1 cellular context compared by ENCODE assay signal in genomic region chr20:45863543-45864470, GRCh38.
TF ChIP-seq lines count a peak whose summit lies in the region.

No MANE protein-coding gene starts in this region.

TF ChIP-seq in HepG2, 621 proteins besides CTCF, POLR2A, EP300 and RAD21 (continued from another document and continues in another):
- no peak for TF ChIP-seq ZBTB40 (IDR thresholded peaks at IDR 0.05)
- TF ChIP-seq ZBTB40 (CRISPR knock-in tag; IDR thresholded peaks at IDR 0.05) = no peak
- TF ChIP-seq TFAP4 (IDR thresholded peaks at IDR 0.05; ENCODE audit: borderline replicate concordance, low read depth) = no peak
- TF ChIP-seq ZNF3 (CRISPR knock-in tag; IDR thresholded peaks at IDR 0.05) = peak; percentile 97
- TF ChIP-seq ZNF691 (CRISPR knock-in tag; IDR thresholded peaks at IDR 0.05; ENCODE audit: borderline replicate concordance, low read depth) = no peak
- peak; percentile 82 for TF ChIP-seq TEAD3 (CRISPR knock-in tag; optimal IDR thresholded peaks at IDR 0.05; ENCODE audit: borderline replicate concordance)
- no peak; the same call in 1 of the 2 replicates for TF ChIP-seq ZNF782 (CRISPR knock-in tag; IDR thresholded peaks at IDR 0.05; ENCODE audit: borderline replicate concordance)
- no peak for TF ChIP-seq HNRNPH1 (optimal IDR thresholded peaks at IDR 0.05; ENCODE audit: low read depth, low read length)
- no peak for TF ChIP-seq HMGXB4 (CRISPR knock-in tag; IDR thresholded peaks at IDR 0.05; ENCODE audit: borderline replicate concordance in 1 of 2, low read depth in 1 of 2)
- TF ChIP-seq GATAD2A (CRISPR knock-in tag; IDR thresholded peaks at IDR 0.05) = peak; percentile 79
- no peak for TF ChIP-seq MYC (CRISPR knock-in tag; IDR thresholded peaks at IDR 0.05; ENCODE audit: borderline replicate concordance)
- TF ChIP-seq, protein P1, sequence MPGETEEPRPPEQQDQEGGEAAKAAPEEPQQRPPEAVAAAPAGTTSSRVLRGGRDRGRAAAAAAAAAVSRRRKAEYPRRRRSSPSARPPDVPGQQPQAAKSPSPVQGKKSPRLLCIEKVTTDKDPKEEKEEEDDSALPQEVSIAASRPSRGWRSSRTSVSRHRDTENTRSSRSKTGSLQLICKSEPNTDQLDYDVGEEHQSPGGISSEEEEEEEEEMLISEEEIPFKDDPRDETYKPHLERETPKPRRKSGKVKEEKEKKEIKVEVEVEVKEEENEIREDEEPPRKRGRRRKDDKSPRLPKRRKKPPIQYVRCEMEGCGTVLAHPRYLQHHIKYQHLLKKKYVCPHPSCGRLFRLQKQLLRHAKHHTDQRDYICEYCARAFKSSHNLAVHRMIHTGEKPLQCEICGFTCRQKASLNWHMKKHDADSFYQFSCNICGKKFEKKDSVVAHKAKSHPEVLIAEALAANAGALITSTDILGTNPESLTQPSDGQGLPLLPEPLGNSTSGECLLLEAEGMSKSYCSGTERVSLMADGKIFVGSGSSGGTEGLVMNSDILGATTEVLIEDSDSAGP (CRISPR knock-in tag; IDR thresholded peaks at IDR 0.05; ENCODE audit: borderline replicate concordance) = no peak
- TF ChIP-seq ZNF33A (CRISPR knock-in tag; IDR thresholded peaks at IDR 0.05; ENCODE audit: borderline replicate concordance) = no peak; the same call in 1 of the 2 replicates
- TF ChIP-seq, protein P2, sequence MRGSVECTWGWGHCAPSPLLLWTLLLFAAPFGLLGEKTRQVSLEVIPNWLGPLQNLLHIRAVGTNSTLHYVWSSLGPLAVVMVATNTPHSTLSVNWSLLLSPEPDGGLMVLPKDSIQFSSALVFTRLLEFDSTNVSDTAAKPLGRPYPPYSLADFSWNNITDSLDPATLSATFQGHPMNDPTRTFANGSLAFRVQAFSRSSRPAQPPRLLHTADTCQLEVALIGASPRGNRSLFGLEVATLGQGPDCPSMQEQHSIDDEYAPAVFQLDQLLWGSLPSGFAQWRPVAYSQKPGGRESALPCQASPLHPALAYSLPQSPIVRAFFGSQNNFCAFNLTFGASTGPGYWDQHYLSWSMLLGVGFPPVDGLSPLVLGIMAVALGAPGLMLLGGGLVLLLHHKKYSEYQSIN (CRISPR knock-in tag; IDR thresholded peaks at IDR 0.05; ENCODE audit: borderline replicate concordance) = no peak
- no peak for TF ChIP-seq HMGXB3 (CRISPR knock-in tag; IDR thresholded peaks at IDR 0.05; ENCODE audit: borderline replicate concordance)
- TF ChIP-seq KLF13 (CRISPR knock-in tag; IDR thresholded peaks at IDR 0.05) = no peak
- no peak for TF ChIP-seq ZNF616 (CRISPR knock-in tag; IDR thresholded peaks at IDR 0.05; ENCODE audit: low read depth)
- TF ChIP-seq, protein P3, sequence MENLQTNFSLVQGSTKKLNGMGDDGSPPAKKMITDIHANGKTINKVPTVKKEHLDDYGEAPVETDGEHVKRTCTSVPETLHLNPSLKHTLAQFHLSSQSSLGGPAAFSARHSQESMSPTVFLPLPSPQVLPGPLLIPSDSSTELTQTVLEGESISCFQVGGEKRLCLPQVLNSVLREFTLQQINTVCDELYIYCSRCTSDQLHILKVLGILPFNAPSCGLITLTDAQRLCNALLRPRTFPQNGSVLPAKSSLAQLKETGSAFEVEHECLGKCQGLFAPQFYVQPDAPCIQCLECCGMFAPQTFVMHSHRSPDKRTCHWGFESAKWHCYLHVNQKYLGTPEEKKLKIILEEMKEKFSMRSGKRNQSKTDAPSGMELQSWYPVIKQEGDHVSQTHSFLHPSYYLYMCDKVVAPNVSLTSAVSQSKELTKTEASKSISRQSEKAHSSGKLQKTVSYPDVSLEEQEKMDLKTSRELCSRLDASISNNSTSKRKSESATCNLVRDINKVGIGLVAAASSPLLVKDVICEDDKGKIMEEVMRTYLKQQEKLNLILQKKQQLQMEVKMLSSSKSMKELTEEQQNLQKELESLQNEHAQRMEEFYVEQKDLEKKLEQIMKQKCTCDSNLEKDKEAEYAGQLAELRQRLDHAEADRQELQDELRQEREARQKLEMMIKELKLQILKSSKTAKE (CRISPR knock-in tag; IDR thresholded peaks at IDR 0.05; ENCODE audit: borderline replicate concordance) = no peak
- no peak for TF ChIP-seq ZNF20 (CRISPR knock-in tag; IDR thresholded peaks at IDR 0.05)
- TF ChIP-seq ZIK1 (CRISPR knock-in tag; IDR thresholded peaks at IDR 0.05; ENCODE audit: borderline replicate concordance, low read depth) = no peak
- TF ChIP-seq HOXA7 (CRISPR knock-in tag; IDR thresholded peaks at IDR 0.05) = no peak
- TF ChIP-seq FOSL1 (CRISPR knock-in tag; IDR thresholded peaks at IDR 0.05; ENCODE audit: borderline replicate concordance) = no peak
- peak; percentile 51; the same call in 1 of the 2 replicates for TF ChIP-seq GATAD1 (CRISPR knock-in tag; IDR thresholded peaks at IDR 0.05)
- no peak for TF ChIP-seq ZKSCAN1 (IDR thresholded peaks at IDR 0.05; ENCODE audit: low read length)
- TF ChIP-seq SNAPC2 (CRISPR knock-in tag; IDR thresholded peaks at IDR 0.05) = no peak; the same call in 1 of the 2 replicates
- TF ChIP-seq ZNF605 (CRISPR knock-in tag; IDR thresholded peaks at IDR 0.05) = 0 out of 2 replicates have a peak, but pooled peaks have one; percentile 52
- TF ChIP-seq MAFG (CRISPR knock-in tag; IDR thresholded peaks at IDR 0.05) = no peak
- TF ChIP-seq, protein P4, sequence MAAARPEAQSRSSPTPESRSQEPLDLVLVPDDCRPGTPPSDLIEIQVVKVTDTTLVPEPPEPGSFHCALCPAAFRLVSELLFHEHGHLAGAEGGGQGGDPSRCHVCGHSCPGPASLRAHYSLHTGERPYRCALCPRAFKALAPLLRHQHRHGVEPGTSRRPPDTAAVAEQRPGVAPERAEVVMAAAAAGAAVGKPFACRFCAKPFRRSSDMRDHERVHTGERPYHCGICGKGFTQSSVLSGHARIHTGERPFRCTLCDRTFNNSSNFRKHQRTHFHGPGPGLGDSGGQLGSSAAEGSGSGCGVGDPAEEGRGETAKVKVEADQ (CRISPR knock-in tag; IDR thresholded peaks at IDR 0.05; ENCODE audit: borderline replicate concordance) = no peak
- TF ChIP-seq, protein P5, sequence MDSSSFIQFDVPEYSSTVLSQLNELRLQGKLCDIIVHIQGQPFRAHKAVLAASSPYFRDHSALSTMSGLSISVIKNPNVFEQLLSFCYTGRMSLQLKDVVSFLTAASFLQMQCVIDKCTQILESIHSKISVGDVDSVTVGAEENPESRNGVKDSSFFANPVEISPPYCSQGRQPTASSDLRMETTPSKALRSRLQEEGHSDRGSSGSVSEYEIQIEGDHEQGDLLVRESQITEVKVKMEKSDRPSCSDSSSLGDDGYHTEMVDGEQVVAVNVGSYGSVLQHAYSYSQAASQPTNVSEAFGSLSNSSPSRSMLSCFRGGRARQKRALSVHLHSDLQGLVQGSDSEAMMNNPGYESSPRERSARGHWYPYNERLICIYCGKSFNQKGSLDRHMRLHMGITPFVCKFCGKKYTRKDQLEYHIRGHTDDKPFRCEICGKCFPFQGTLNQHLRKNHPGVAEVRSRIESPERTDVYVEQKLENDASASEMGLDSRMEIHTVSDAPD (CRISPR knock-in tag; IDR thresholded peaks at IDR 0.05) = no peak
- TF ChIP-seq MED8 (CRISPR knock-in tag; IDR thresholded peaks at IDR 0.05; ENCODE audit: insufficient replicate concordance) = no peak
- TF ChIP-seq ZFY (CRISPR knock-in tag; IDR thresholded peaks at IDR 0.05) = no peak
